Comparison of ENCODE assay signal across 13 cellular contexts in genomic region chr3:194801378-194802124, GRCh38.
"Had no signal": no experiment of that assay in that cellular context is flagged by ENCODE, and none has a peak within 500 bp of the region (broad histone marks: within the 10 kb centered on the region; RNA-seq: fewer than 3 reads in every experiment).

No MANE protein-coding gene starts in this region.

- ATAC-seq: right cardiac atrium; stimulated activated naive B cell treated with anti-CD40 and anti-IgM and Interleukin-4, amounts not matched to agents 10 μg/mL and 1 μg/mL and 100 μg/mL, for 72 hours had no signal

- H3K4me3 ChIP-seq: adrenal gland, esophagus squamous epithelium, left ventricle myocardium inferior, transverse colon had no signal

- H3K27me3 ChIP-seq: adrenal gland had no signal

- H3K36me3 ChIP-seq: adrenal gland, esophagus squamous epithelium, left ventricle myocardium inferior, transverse colon had no signal

- H3K4me1 ChIP-seq: adrenal gland, esophagus squamous epithelium, left ventricle myocardium inferior, transverse colon had no signal

- DNase-seq: activated CD4-positive, alpha-beta T cell treated with anti-CD3 and anti-CD28 coated beads, Interleukin-2, amount 10 ng/mL, durations not matched to agents 7 days and 5 days; activated CD4-positive, CD25-positive, alpha-beta regulatory T cell; activated CD8-positive, alpha-beta memory T cell treated with anti-CD3 and anti-CD28 coated beads for 24 hours; activated naive CD4-positive, alpha-beta T cell treated with anti-CD3 and anti-CD28 coated beads, Interleukin-2, amount 50 U/mL, for 16 hours; esophagus squamous epithelium; foreskin fibroblast; left ventricle myocardium inferior; naive B cell; right cardiac atrium; stimulated activated CD4-positive, alpha-beta T cell treated with anti-CD3 and anti-CD28 coated beads, Interleukin-1b, Interleukin-23, amount 100 ng/mL, for 48 hours; stimulated activated naive B cell treated with anti-CD40 and anti-IgM and Interleukin-4, amounts not matched to agents 10 μg/mL and 1 μg/mL and 100 μg/mL, for 72 hours; transverse colon had no signal

- H3K9me3 ChIP-seq: adrenal gland, esophagus squamous epithelium, transverse colon had no signal

- H3K27ac ChIP-seq: adrenal gland, esophagus squamous epithelium, left ventricle myocardium inferior, transverse colon had no signal
